Comparison of ENCODE assay signal across 8 cellular contexts in the genomic region with DNA sequence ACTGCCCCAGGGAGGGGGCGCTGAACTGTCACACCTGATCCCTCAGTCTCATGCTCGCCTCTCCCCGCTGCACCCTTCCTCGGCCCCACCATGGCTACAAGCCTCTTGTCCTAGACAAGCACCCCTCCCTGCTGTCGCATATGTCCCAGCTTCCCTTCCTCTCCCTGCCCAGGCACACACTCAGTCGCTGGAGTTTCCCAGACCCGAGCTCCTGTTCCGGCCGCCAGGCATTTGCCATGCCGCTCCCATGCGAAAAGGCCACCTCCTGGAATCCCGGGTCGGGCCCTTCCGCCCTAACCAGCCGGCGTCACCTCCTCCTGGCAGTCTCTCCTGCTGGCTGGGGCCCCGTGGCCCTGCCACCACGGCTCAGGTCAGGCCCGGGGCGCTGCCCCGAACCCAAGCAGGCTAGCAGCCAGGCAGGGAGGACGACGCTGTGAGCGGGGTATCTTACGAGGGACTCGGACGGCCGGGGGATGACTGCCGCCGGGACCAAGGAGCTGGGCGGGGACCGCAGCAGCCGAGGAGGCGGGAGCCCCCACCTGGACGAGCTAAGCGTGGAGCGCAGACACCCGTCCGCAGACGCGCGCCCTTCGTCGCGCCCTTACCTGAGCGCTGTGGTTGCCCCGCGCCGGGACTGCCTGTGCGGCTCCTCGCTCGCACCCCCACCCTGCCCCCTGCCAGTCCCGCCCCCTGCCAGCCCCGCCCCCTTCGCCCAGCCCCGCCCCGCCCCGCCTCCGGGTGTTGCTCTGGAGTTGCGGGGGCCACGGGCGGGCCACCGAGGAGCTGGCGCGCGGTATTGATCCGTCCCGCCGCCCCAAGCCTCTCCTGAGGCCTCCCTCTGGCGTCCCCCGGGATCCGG. TPM values are rescaled to one million over a fixed set of nuclear protein-coding genes. Genes with fewer than 3 reads are reported as not detected.
DNase-seq lines count a peak whose midpoint lies in the region; ATAC-seq and TF ChIP-seq lines count a peak whose summit lies in the region.

Gene ALS2CL, minus strand, starts transcription at position 642 of the 859 bp plus-strand sequence. CDS start 4,239 bp downstream, outside the sequence.

- H3K9me3 ChIP-seq in psoas muscle (no peaks in the 10 kb centered on the region), aorta (ENCODE audit: control insufficient read depth, low read length) (no peaks in the 10 kb centered on the region)

- H3K27ac Mint-ChIP-seq in activated naive CD4-positive, alpha-beta T cell treated with anti-CD3 and anti-CD28 coated beads, Interleukin-2, amount 10 ng/mL, durations not matched to agents 7 days and 5 days = peak within 1 kb of the TSS; percentile 96

- CTCF ChIA-PET in activated naive CD4-positive, alpha-beta T cell treated with anti-CD3 and anti-CD28 coated beads, Interleukin-2, amount 10 ng/mL, durations not matched to agents 7 days and 5 days (lab: Charles Lee) = interaction anchor here (1.5 to 3.0 kb wide), 2 partner anchors 201 to 204 kb away, joined by 3 to 12 read pairs; no protein-coding TSS in a partner anchor

- DNase-seq in GM13976 (ENCODE audit: low spot score) = peak; percentile 79
- DNase-seq in RPMI7951 (ENCODE audit: low read depth) = peak; percentile 32
- DNase-seq in activated naive CD4-positive, alpha-beta T cell treated with anti-CD3 and anti-CD28 coated beads, Interleukin-2, amount 10 ng/mL, durations not matched to agents 7 days and 5 days = peak; percentile 85
- DNase-seq in Right ventricle myocardium inferior (ENCODE audit: missing footprints) = peak; percentile 82
- peak; percentile 65 to 79 for DNase-seq in psoas muscle
- DNase-seq in aorta = peak; percentile 74 to 86
- DNase-seq in NCI-H774 (lab: John Stamatoyannopoulos, UW) = no peak
- DNase-seq in NCI-H1417 treated with DMSO at 0.1 percent for 48 hours (lab: John Stamatoyannopoulos, UW) = no peak

- H3K4me1 ChIP-seq in psoas muscle (peaks cover 65% of the 10 kb centered on the region), aorta (ENCODE audit: control insufficient read depth in 1 of 2, insufficient read depth in 2 of 2, low read length in 2 of 2) (peaks cover 0 to 5% of the 10 kb centered on the region in 2 donors)

- in situ Hi-C loops in GM13976 (cut with MboI; ENCODE audit: low sequenced_read_pairs, unreplicated experiment) = no loop called here

- peaks cover 75% of the 10 kb centered on the region for H3K4me1 Mint-ChIP-seq in activated naive CD4-positive, alpha-beta T cell treated with anti-CD3 and anti-CD28 coated beads, Interleukin-2, amount 10 ng/mL, durations not matched to agents 7 days and 5 days

- H3K27me3 ChIP-seq in psoas muscle (ENCODE audit: insufficient read depth in 3 of 3, low read length in 2 of 3) = no peaks in the 10 kb centered on the region
- H3K27me3 ChIP-seq in aorta (ENCODE audit: control insufficient read depth in 1 of 2, insufficient read depth in 2 of 2, low read length in 1 of 2) = no peaks in the 10 kb centered on the region

- H3K36me3 ChIP-seq in psoas muscle (ENCODE audit: insufficient read depth in 1 of 2, low read depth in 1 of 2) (peaks cover 0 to 8% of the 10 kb centered on the region in 2 donors), aorta (ENCODE audit: control insufficient read depth in 1 of 2, insufficient read depth in 2 of 2, low read length in 1 of 2) (no peaks in the 10 kb centered on the region)

- H3K4me3 ChIP-seq in psoas muscle (peak within 1 kb of the TSS; percentile 96), aorta (ENCODE audit: low read length in 2 of 2) (peak within 1 kb of the TSS; percentile 55 to 62)

- no peaks in the 10 kb centered on the region for H3K9me3 Mint-ChIP-seq in activated naive CD4-positive, alpha-beta T cell treated with anti-CD3 and anti-CD28 coated beads, Interleukin-2, amount 10 ng/mL, durations not matched to agents 7 days and 5 days

- peaks cover 4% of the 10 kb centered on the region for H3K36me3 Mint-ChIP-seq in activated naive CD4-positive, alpha-beta T cell treated with anti-CD3 and anti-CD28 coated beads, Interleukin-2, amount 10 ng/mL, durations not matched to agents 7 days and 5 days

- H3K4me3 Mint-ChIP-seq in activated naive CD4-positive, alpha-beta T cell treated with anti-CD3 and anti-CD28 coated beads, Interleukin-2, amount 10 ng/mL, durations not matched to agents 7 days and 5 days = peak within 1 kb of the TSS; percentile 88

- TF ChIP-seq CTCF in GM13976 (IDR thresholded peaks at IDR 0.05; ENCODE audit: borderline replicate concordance, control extremely low read depth, extremely low read depth, insufficient read depth, missing control alignments) (peak; percentile 15), psoas muscle (IDR thresholded peaks at IDR 0.05) (no peak)

- ATAC-seq in Right ventricle myocardium inferior (peak; percentile 69), psoas muscle (peak; percentile 57 to 75 (median 64)), aorta (ENCODE audit: low FRiP score) (peak; percentile 72)

- peaks cover 28% of the 10 kb centered on the region for H3K27me3 Mint-ChIP-seq in activated naive CD4-positive, alpha-beta T cell treated with anti-CD3 and anti-CD28 coated beads, Interleukin-2, amount 10 ng/mL, durations not matched to agents 7 days and 5 days

- 0 to 1% (median 0%) methylated on average over 46 to 72 of the region's 72 CpGs for WGBS in psoas muscle, 3 donors
- WGBS in aorta, 2 donors = 1% methylated on average over 57 to 72 of the region's 72 CpGs

- H3K27ac ChIP-seq in psoas muscle (peak within 1 kb of the TSS; percentile 98), aorta (ENCODE audit: low read depth in 1 of 2, low read length in 2 of 2) (peak within 1 kb of the TSS; percentile 5 to 73)

- intact Hi-C loops in Right ventricle myocardium inferior (cut with DNase I) = loop anchor here (10.0 kb wide), 1 partner anchor 128 kb away; the partner anchor contains the start of gene LRRC2
- intact Hi-C loops in psoas muscle (cut with DNase I) = no loop called here
- intact Hi-C loops in aorta (cut with DNase I) = no loop called here

RNA-seq across cellular contexts. Expression of gene ALS2CL, which starts in this region (rescaled TPM):
- total RNA-seq in RPMI7951 (2014; rRNA removed; shearing (Covaris generic)) = 0.59 and 1.2 TPM in 2 replicates
- total RNA-seq in Right ventricle myocardium inferior (36.9 TPM), psoas muscle (10 to 100 TPM in 1 of 4 donors, 1 to 10 TPM in 3; 5.0 to 10.1 (median 8.0) TPM), aorta (10 to 100 TPM; 21.0 to 28.7 TPM)
- polyA plus RNA-seq in psoas muscle (1 to 10 TPM; 5.2 to 6.6 (median 5.5) TPM), aorta (10 to 100 TPM in 1 of 2 donors, 1 to 10 TPM in 1; 3.8 to 40.7 TPM)

Comparison
In these comparisons a context has a peak if more than half of its experiments do, and no peak if none do; other contexts are left out.
1. DNase-seq: peak in GM13976 (single experiment), RPMI7951 (single experiment), activated naive CD4-positive, alpha-beta T cell treated with anti-CD3 and anti-CD28 coated beads, Interleukin-2, amount 10 ng/mL, durations not matched to agents 7 days and 5 days (single experiment), Right ventricle myocardium inferior (single experiment), psoas muscle (2 of 2) and aorta (2 of 2); none in NCI-H774 (single experiment) and NCI-H1417 treated with DMSO at 0.1 percent for 48 hours (single experiment).
2. Peak in every context shown above with its lines, with median percentiles within 50 percentile points of each other: ATAC-seq.